In the genomic region with DNA sequence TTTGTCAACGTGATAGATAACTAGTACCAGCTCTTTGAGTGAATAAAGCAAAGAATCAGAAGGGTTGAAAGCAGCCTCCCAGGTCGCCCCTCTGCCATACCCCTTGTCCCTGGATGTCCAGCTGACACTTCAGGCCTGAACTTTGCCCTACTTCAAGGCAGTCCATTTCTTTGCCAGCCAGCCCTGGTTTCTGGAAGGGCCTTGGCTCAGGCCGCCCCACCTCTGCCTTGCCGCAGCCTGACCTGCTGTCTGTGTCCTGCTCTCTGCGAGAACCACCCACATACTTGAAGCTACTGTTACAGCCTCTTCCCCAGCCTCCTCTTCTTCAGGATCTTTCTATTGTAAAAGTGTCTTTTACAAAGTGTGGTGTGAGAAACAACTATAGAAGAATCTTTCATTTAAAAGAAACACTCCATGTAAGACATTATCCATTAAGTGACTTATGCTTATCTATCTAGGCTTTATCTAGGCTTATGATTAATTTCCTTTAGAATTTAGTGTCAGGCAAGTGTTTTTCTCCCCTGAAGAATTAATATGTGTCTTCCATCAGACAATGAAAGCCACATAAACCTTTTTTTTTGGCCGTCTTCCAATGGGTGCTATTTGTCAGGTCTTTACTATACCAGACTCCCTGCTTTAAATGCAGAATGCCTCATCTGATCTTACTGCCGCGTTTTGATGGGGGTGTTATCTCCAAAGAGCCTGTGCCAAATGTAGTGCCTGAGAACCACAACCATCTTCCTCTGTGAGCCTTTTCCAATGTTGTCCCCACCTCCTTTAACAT, we compare ENCODE assay signal across 20 cellular contexts.
DNase-seq lines count a peak whose midpoint lies in the region; ATAC-seq and TF ChIP-seq lines count a peak whose summit lies in the region.
"Had no signal": no experiment of that assay in that cellular context is flagged by ENCODE, and none has a peak within 500 bp of the region (broad histone marks: within the 10 kb centered on the region; RNA-seq: fewer than 3 reads in every experiment).

No MANE protein-coding gene starts in this region.

- TF ChIP-seq EP300 in upper lobe of left lung (IDR thresholded peaks at IDR 0.05), result no peak

- POLR2A ChIA-PET in PC-3 (lab: Charles Lee; ENCODE audit: unreplicated experiment), result no interaction called here

- peak overlapping the region; percentile 74 to 81 for H3K27ac Mint-ChIP-seq in natural killer cell treated with Interleukin-12 subunit alpha and Interleukin-12 subunit beta and Interleukin-15 and Interleukin-18, amount 100 ng/mL, for 72 hours
- no peak overlapping the region for H3K27ac Mint-ChIP-seq in natural killer cell
- peak overlapping the region; percentile 2 for H3K27ac Mint-ChIP-seq in endothelial cell (ENCODE audit: unreplicated experiment)
- H3K27ac Mint-ChIP-seq in stimulated activated naive B cell treated with anti-CD40 and anti-IgM and Interleukin-4, amounts not matched to agents 10 μg/mL and 1 μg/mL and 100 μg/mL, for 72 hours, result peak overlapping the region; percentile 71
- H3K27ac Mint-ChIP-seq: activated naive CD4-positive, alpha-beta T cell treated with anti-CD3 and anti-CD28 coated beads, Interleukin-2, amount 50 U/mL, for 72 hours had no signal

- H3K9ac ChIP-seq in PC-3 (ENCODE audit: low read length), result no peak overlapping the region
- H3K9ac ChIP-seq: BLaER1 had no signal

- H3K36me3 ChIP-seq in upper lobe of left lung (peaks cover 13 to 51% (median 36%) of the 10 kb centered on the region in 4 donors), PC-3 (ENCODE audit: low read depth, low read length) (no peaks in the 10 kb centered on the region)

- H3K4me3 ChIP-seq in upper lobe of left lung, result no peak overlapping the region
- no peak overlapping the region for H3K4me3 ChIP-seq in PC-3 (ENCODE audit: low read length)
- H3K4me3 ChIP-seq: BLaER1, cardiac muscle cell, MG63, tibial nerve had no signal

- no peak overlapping the region for H3K4me3 Mint-ChIP-seq in natural killer cell treated with Interleukin-12 subunit alpha and Interleukin-12 subunit beta and Interleukin-15 and Interleukin-18, amount 100 ng/mL, for 72 hours
- H3K4me3 Mint-ChIP-seq in natural killer cell (no peak overlapping the region), endothelial cell (ENCODE audit: unreplicated experiment) (peak overlapping the region; percentile 1)
- no peak overlapping the region for H3K4me3 Mint-ChIP-seq in stimulated activated naive B cell treated with anti-CD40 and anti-IgM and Interleukin-4, amounts not matched to agents 10 μg/mL and 1 μg/mL and 100 μg/mL, for 72 hours

- H3K36me3 Mint-ChIP-seq in natural killer cell treated with Interleukin-12 subunit alpha and Interleukin-12 subunit beta and Interleukin-15 and Interleukin-18, amount 100 ng/mL, for 72 hours, result peaks cover 32% of the 10 kb centered on the region
- H3K36me3 Mint-ChIP-seq in natural killer cell (peaks cover 23% of the 10 kb centered on the region), endothelial cell (ENCODE audit: low read depth, unreplicated experiment) (peaks cover 34% of the 10 kb centered on the region)
- peaks cover 73 to 82% of the 10 kb centered on the region in 2 donors for H3K36me3 Mint-ChIP-seq in stimulated activated naive B cell treated with anti-CD40 and anti-IgM and Interleukin-4, amounts not matched to agents 10 μg/mL and 1 μg/mL and 100 μg/mL, for 72 hours

- peaks cover 36 to 54% of the 10 kb centered on the region in 2 donors for H3K4me1 Mint-ChIP-seq in natural killer cell treated with Interleukin-12 subunit alpha and Interleukin-12 subunit beta and Interleukin-15 and Interleukin-18, amount 100 ng/mL, for 72 hours (ENCODE audit: low read depth in 2 of 2)
- H3K4me1 Mint-ChIP-seq in natural killer cell, result peaks cover 25 to 30% of the 10 kb centered on the region in 2 donors
- H3K4me1 Mint-ChIP-seq in endothelial cell (ENCODE audit: unreplicated experiment), result peaks cover 23% of the 10 kb centered on the region
- peaks cover 27 to 46% of the 10 kb centered on the region in 2 donors for H3K4me1 Mint-ChIP-seq in stimulated activated naive B cell treated with anti-CD40 and anti-IgM and Interleukin-4, amounts not matched to agents 10 μg/mL and 1 μg/mL and 100 μg/mL, for 72 hours

- H3K79me2 ChIP-seq in PC-3 (ENCODE audit: low read length), result no peaks in the 10 kb centered on the region

- 80 to 83% methylated on average over 8 of the region's 8 CpGs for WGBS in upper lobe of left lung, 2 donors

- no TSS peak for BruUV-seq in PC-3 (replicated peaks; lab: Mats Ljungman, UMichigan)

- no peak for TF ChIP-seq POLR2A in upper lobe of left lung (IDR thresholded peaks at IDR 0.05)

- CTCF ChIA-PET in PC-3 (lab: Charles Lee), result no interaction called here

- ATAC-seq in natural killer cell treated with Interleukin-12 subunit alpha and Interleukin-12 subunit beta and Interleukin-15 and Interleukin-18, amount 100 ng/mL, for 72 hours, result no peak
- ATAC-seq in natural killer cell (no peak), SK-N-SH treated with all-trans-retinoic acid at 6 μM for 48 hours (peak; percentile 77), upper lobe of left lung (ENCODE audit: low FRiP score in 2 of 2) (no peak), PC-3 (no peak)
- no peak for ATAC-seq in stimulated activated naive B cell treated with anti-CD40 and anti-IgM and Interleukin-4, amounts not matched to agents 10 μg/mL and 1 μg/mL and 100 μg/mL, for 72 hours (replicated peaks)
- ATAC-seq: activated CD4-positive, CD25-positive, alpha-beta regulatory T cell treated with anti-CD3 and anti-CD28 coated beads, Interleukin-2, amount 50 U/mL, for 24 hours; activated naive CD4-positive, alpha-beta T cell treated with anti-CD3 and anti-CD28 coated beads, Interleukin-2, amount 50 U/mL, for 72 hours had no signal

- H2AFZ ChIP-seq in PC-3 (ENCODE audit: low read length), result no peak overlapping the region

- no peaks in the 10 kb centered on the region for H3K27me3 ChIP-seq in upper lobe of left lung
- no peaks in the 10 kb centered on the region for H3K27me3 ChIP-seq in PC-3 (ENCODE audit: low read length)
- H3K27me3 ChIP-seq: BLaER1, cardiac muscle cell, MG63, tibial nerve had no signal

- H3F3A ChIP-seq in PC-3 (ENCODE audit: low read length, unreplicated experiment), result no peaks in the 10 kb centered on the region

- H4K20me1 ChIP-seq in PC-3 (ENCODE audit: low read length), result no peaks in the 10 kb centered on the region

- H3K4me1 ChIP-seq in upper lobe of left lung (peaks cover 0 to 7% (median 0%) of the 10 kb centered on the region in 4 donors), PC-3 (ENCODE audit: insufficient read depth, low read length) (no peaks in the 10 kb centered on the region)
- H3K4me1 ChIP-seq: BLaER1 had no signal

- H3K9me2 ChIP-seq in PC-3 (replicated peaks; ENCODE audit: low read length), result no peaks in the 10 kb centered on the region

- intact Hi-C loops in natural killer cell (cut with micrococcal nuclease) (loop anchor here (10.0 kb wide), 1 partner anchor 67 kb away; no protein-coding TSS in a partner anchor), PC-3 (cut with micrococcal nuclease) (no loop called here)

- no peaks in the 10 kb centered on the region for H3K9me3 ChIP-seq in upper lobe of left lung
- no peaks in the 10 kb centered on the region for H3K9me3 ChIP-seq in PC-3 (ENCODE audit: low read length)
- H3K9me3 ChIP-seq: BLaER1, MG63, tibial nerve had no signal

- H3K27ac ChIP-seq in upper lobe of left lung, result no peak overlapping the region
- H3K27ac ChIP-seq in PC-3 (ENCODE audit: low read length), result no peak overlapping the region
- H3K27ac ChIP-seq: BLaER1, cardiac muscle cell, tibial nerve had no signal

- no peak for TF ChIP-seq CTCF in natural killer cell (IDR thresholded peaks at IDR 0.05)
- no peak for TF ChIP-seq CTCF in endothelial cell (IDR thresholded peaks at IDR 0.05; ENCODE audit: unreplicated experiment)
- no peak for TF ChIP-seq CTCF in upper lobe of left lung (IDR thresholded peaks at IDR 0.05)
- no peak for TF ChIP-seq CTCF in PC-3 (conservative IDR thresholded peaks at IDR 0.05; ENCODE audit: low read depth, low read length)

- no peaks in the 10 kb centered on the region for H3K9me3 Mint-ChIP-seq in natural killer cell treated with Interleukin-12 subunit alpha and Interleukin-12 subunit beta and Interleukin-15 and Interleukin-18, amount 100 ng/mL, for 72 hours
- H3K9me3 Mint-ChIP-seq in natural killer cell (no peaks in the 10 kb centered on the region), endothelial cell (ENCODE audit: unreplicated experiment) (no peaks in the 10 kb centered on the region)
- peaks cover 0 to 4% of the 10 kb centered on the region in 2 donors for H3K9me3 Mint-ChIP-seq in stimulated activated naive B cell treated with anti-CD40 and anti-IgM and Interleukin-4, amounts not matched to agents 10 μg/mL and 1 μg/mL and 100 μg/mL, for 72 hours
- H3K9me3 Mint-ChIP-seq: activated naive CD4-positive, alpha-beta T cell treated with anti-CD3 and anti-CD28 coated beads, Interleukin-2, amount 50 U/mL, for 72 hours had no signal

- no peak overlapping the region for H3K4me2 ChIP-seq in PC-3 (ENCODE audit: low read length)
- H3K4me2 ChIP-seq: BLaER1 had no signal

- no peaks in the 10 kb centered on the region for H3K27me3 Mint-ChIP-seq in natural killer cell treated with Interleukin-12 subunit alpha and Interleukin-12 subunit beta and Interleukin-15 and Interleukin-18, amount 100 ng/mL, for 72 hours
- no peaks in the 10 kb centered on the region for H3K27me3 Mint-ChIP-seq in natural killer cell (ENCODE audit: low read depth in 2 of 2)
- H3K27me3 Mint-ChIP-seq in endothelial cell (ENCODE audit: unreplicated experiment), result no peaks in the 10 kb centered on the region
- H3K27me3 Mint-ChIP-seq in stimulated activated naive B cell treated with anti-CD40 and anti-IgM and Interleukin-4, amounts not matched to agents 10 μg/mL and 1 μg/mL and 100 μg/mL, for 72 hours, result no peaks in the 10 kb centered on the region

- no peak for DNase-seq in natural killer cell treated with Interleukin-12 subunit alpha and Interleukin-12 subunit beta and Interleukin-15 and Interleukin-18, amount 100 ng/mL, for 72 hours (ENCODE audit: low spot score)
- DNase-seq in natural killer cell (no peak), endothelial cell (ENCODE audit: low spot score) (no peak), pons (ENCODE audit: low spot score) (no peak), upper lobe of left lung (no peak), PC-3 (no peak)
- DNase-seq in stimulated activated naive B cell treated with anti-CD40 and anti-IgM and Interleukin-4, amounts not matched to agents 10 μg/mL and 1 μg/mL and 100 μg/mL, for 72 hours, result no peak
- DNase-seq: effector memory CD4-positive, alpha-beta T cell; hypothalamus; kidney glomerular epithelial cell; MG63; NCI-H2029 treated with DMSO at 0.1 percent for 48 hours; NCI-H774; stimulated activated CD4-positive, alpha-beta T cell treated with anti-CD3 and anti-CD28 coated beads, Interleukin-4, amount 100 ng/mL, for 24 hours had no signal

TF ChIP-seq in SK-N-SH treated with all-trans-retinoic acid at 6 μM for 48 hours, 23 proteins besides CTCF, POLR2A, EP300 and RAD21:
- TF ChIP-seq OSR1 (CRISPR knock-in tag; IDR thresholded peaks at IDR 0.05) (no peak), ISL1 (CRISPR knock-in tag; IDR thresholded peaks at IDR 0.05) (peak; percentile 73)

Comparison
In these comparisons a context has a peak if more than half of its experiments do, and no peak if none do; other contexts are left out.
1. H3K27ac Mint-ChIP-seq: peak in natural killer cell treated with Interleukin-12 subunit alpha and Interleukin-12 subunit beta and Interleukin-15 and Interleukin-18, amount 100 ng/mL, for 72 hours (2 of 2), endothelial cell (single experiment) and stimulated activated naive B cell treated with anti-CD40 and anti-IgM and Interleukin-4, amounts not matched to agents 10 μg/mL and 1 μg/mL and 100 μg/mL, for 72 hours (single experiment); none in natural killer cell (0 of 2).